In the genomic region with DNA sequence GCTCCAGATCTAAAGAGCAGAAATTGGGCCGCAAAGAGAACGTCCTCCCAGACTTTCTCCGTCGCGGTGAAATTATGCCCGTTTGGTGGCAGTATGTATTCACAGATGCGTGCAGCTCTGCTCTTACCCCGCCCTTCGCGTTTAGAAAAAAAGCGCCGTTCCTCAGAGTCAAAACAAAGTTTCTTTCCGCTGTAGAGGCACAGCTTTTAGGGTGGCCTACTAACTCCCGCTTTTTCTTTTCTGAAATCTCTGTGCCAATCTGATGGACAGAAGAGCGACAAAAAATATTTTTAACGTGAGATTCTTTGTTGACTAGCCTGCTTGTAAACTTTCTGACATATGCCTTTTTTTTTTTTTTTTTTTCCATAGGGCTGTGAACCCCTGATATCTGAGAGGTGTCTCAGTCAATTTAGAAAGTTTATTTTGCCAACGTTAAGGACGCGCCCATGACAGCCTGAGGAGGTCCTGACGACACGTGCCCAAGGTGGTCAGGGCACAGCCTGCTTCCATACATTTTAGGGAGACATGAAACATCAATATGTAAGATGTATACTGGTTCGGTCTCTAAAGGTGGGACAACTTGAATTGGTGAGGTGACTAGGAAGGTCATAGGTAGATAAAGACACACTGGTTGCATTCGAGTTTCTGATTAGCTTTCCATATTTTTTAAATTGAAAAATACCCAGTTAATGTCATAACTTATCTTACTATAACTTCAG, we compare ENCODE assay signal across 8 cellular contexts. TPM values are rescaled to one million over a fixed set of nuclear protein-coding genes. Genes with fewer than 3 reads are reported as not detected.
DNase-seq lines count a peak whose midpoint lies in the region; ATAC-seq and TF ChIP-seq lines count a peak whose summit lies in the region.
"Not testable (repeated sequence)": the region's sequence is repeated elsewhere in the genome, so short reads cannot be mapped to it uniquely, and the experiment has no call there.

No MANE protein-coding gene starts in this region.

- peak overlapping the region; percentile 60 for H3K9ac ChIP-seq in IMR-90 (ENCODE audit: low read depth, low read length)

- peak overlapping the region; percentile 77 for H2BK120ac ChIP-seq in IMR-90 (ENCODE audit: low read depth, low read length)

- H2BK15ac ChIP-seq in IMR-90 (ENCODE audit: low read depth, low read length): not testable (repeated sequence)

- not testable (repeated sequence) for H3K9me3 Mint-ChIP-seq in natural killer cell treated with Interleukin-12 subunit alpha and Interleukin-12 subunit beta and Interleukin-15 and Interleukin-18, amount 100 ng/mL, for 72 hours

- in situ Hi-C loops in IMR-90 (cut with MboI; ENCODE audit: low sequenced_read_pairs): not testable (repeated sequence)

- H3K4me2 ChIP-seq in IMR-90 (ENCODE audit: low read depth, low read length): peak overlapping the region; percentile 100

- H3K4ac ChIP-seq in IMR-90 (ENCODE audit: low read depth, low read length): not testable (repeated sequence)

- H3K4me3 Mint-ChIP-seq in natural killer cell treated with Interleukin-12 subunit alpha and Interleukin-12 subunit beta and Interleukin-15 and Interleukin-18, amount 100 ng/mL, for 72 hours: peak overlapping the region; percentile 66

- H3K36me3 ChIP-seq in HEK293 (ENCODE audit: control insufficient read depth in 2 of 2, insufficient read depth in 1 of 2, low read length in 2 of 2); IMR-90 (ENCODE audit: control insufficient read depth, insufficient read depth, low read length); testis (ENCODE audit: low read depth, missing control alignments): not testable (repeated sequence)

- peak overlapping the region; percentile 55; the same call in 1 of the 2 replicates for H4K91ac ChIP-seq in IMR-90 (ENCODE audit: insufficient read depth, low read depth, low read length)

- H4K20me1 ChIP-seq in IMR-90 (ENCODE audit: insufficient read depth, low read length): not testable (repeated sequence)

- H3K9me3 ChIP-seq in HEK293 (ENCODE audit: control insufficient read depth, insufficient read depth, low read depth, low read length); IMR-90 (ENCODE audit: control insufficient read depth, insufficient read depth, low read length); testis: not testable (repeated sequence)

- WGBS in IMR-90 (ENCODE audit: extremely low coverage in 2 of 2, insufficient read length in 1 of 2), 2 experiments: 0% methylated on average over 3 of the region's 23 CpGs; no CpG with 5 or more reads in 1 of the 2 experiments
- WGBS in testis, 2 donors: 0 to 3% methylated on average over 1 to 7 of the region's 23 CpGs

- not testable (repeated sequence) for H3K14ac ChIP-seq in IMR-90 (replicated peaks; ENCODE audit: low read depth, low read length)

- TF ChIP-seq POLR2A in IMR-90 (IDR thresholded peaks at IDR 0.05; ENCODE audit: low read depth, low read length); testis (IDR thresholded peaks at IDR 0.05): not testable (repeated sequence)

- not testable (repeated sequence) for TF ChIP-seq CTCF in GM12864 (IDR thresholded peaks at IDR 0.05; ENCODE audit: low read depth, low read length, missing control alignments); HEK293 (tag by site-specific recombination; IDR thresholded peaks at IDR 0.05); IMR-90 (conservative IDR thresholded peaks at IDR 0.05; ENCODE audit: low read depth, low read length); testis (IDR thresholded peaks at IDR 0.05)

- H3K18ac ChIP-seq in IMR-90 (ENCODE audit: low read depth, low read length): peak overlapping the region; percentile 96

- not testable (repeated sequence) for H3K27ac ChIP-seq in HEK293 (ENCODE audit: extremely low read depth, low read depth, low read length)
- H3K27ac ChIP-seq in IMR-90 (ENCODE audit: insufficient read depth, low read length) (peak overlapping the region; percentile 88), testis (peak overlapping the region in 1 of 2 donors; percentile 39)

- H3K9me1 ChIP-seq in IMR-90 (ENCODE audit: insufficient read depth, low read length): not testable (repeated sequence)

- DNase-seq in GM12864 (ENCODE audit: low read depth); IMR-90; natural killer cell treated with Interleukin-12 subunit alpha and Interleukin-12 subunit beta and Interleukin-15 and Interleukin-18, amount 100 ng/mL, for 72 hours (ENCODE audit: low spot score): not testable (repeated sequence)
- DNase-seq in SHP77 treated with DMSO at 0.1 percent for 48 hours (lab: John Stamatoyannopoulos, UW): peak; percentile 1
- peak; percentile 39 for DNase-seq in activated gamma-delta T cell treated with Interleukin-2 at 50 U/mL for 16 hours
- DNase-seq in fibroblast of peridontal ligament (ENCODE audit: extremely low read depth): peak; percentile 9
- peak; percentile 13 for DNase-seq in testis

- 0 out of 2 replicates have a peak overlapping the region, but pooled peaks have one; percentile 31 for H3K23ac ChIP-seq in IMR-90 (ENCODE audit: low read depth, low read length)

- H3K27me3 Mint-ChIP-seq in natural killer cell treated with Interleukin-12 subunit alpha and Interleukin-12 subunit beta and Interleukin-15 and Interleukin-18, amount 100 ng/mL, for 72 hours: not testable (repeated sequence)

- peak overlapping the region; percentile 90 for H4K5ac ChIP-seq in IMR-90 (ENCODE audit: low read depth, low read length)

- H3K27me3 ChIP-seq in IMR-90 (ENCODE audit: control insufficient read depth, insufficient read depth, low read length); testis: not testable (repeated sequence)

- peak overlapping the region; percentile 70 to 85 for H3K27ac Mint-ChIP-seq in natural killer cell treated with Interleukin-12 subunit alpha and Interleukin-12 subunit beta and Interleukin-15 and Interleukin-18, amount 100 ng/mL, for 72 hours

- H4K8ac ChIP-seq in IMR-90 (ENCODE audit: low read depth in 2 of 2, low read length in 2 of 2): 0 out of 4 replicates have a peak overlapping the region, but pooled peaks of 1 of the 2 experiments have one; percentile 63

- H3K79me1 ChIP-seq in IMR-90 (ENCODE audit: low read depth in 1 of 2, low read length in 2 of 2): not testable (repeated sequence)

- CTCF ChIA-PET in HEK293 (lab: Yijun Ruan, JAX); IMR-90 (lab: Yijun Ruan, JAX): not testable (repeated sequence)

- not testable (repeated sequence) for H2BK20ac ChIP-seq in IMR-90 (ENCODE audit: low read depth, low read length)

- peak overlapping the region; percentile 33; the same call in 1 of the 2 replicates for H3K4me3 ChIP-seq in GM12864 (ENCODE audit: low read depth, low read length)
- H3K4me3 ChIP-seq in HEK293 (ENCODE audit: low read depth, low read length); testis: not testable (repeated sequence)
- H3K4me3 ChIP-seq in IMR-90 (ENCODE audit: insufficient read depth, low read depth, low read length): peak overlapping the region; percentile 44; the same call in 1 of the 2 replicates

- not testable (repeated sequence) for H3K56ac ChIP-seq in IMR-90 (ENCODE audit: extremely low read depth, insufficient read depth, low read length)

- H3K4me1 ChIP-seq in HEK293 (ENCODE audit: control insufficient read depth, insufficient read depth, low read length); IMR-90 (ENCODE audit: control insufficient read depth, insufficient read depth, low read length); testis: not testable (repeated sequence)

- dilution Hi-C loops in IMR-90 (cut with HindIII; ENCODE audit: low sequenced_read_pairs, unreplicated experiment): not testable (repeated sequence)

- H2AK9ac ChIP-seq in IMR-90 (replicated peaks; ENCODE audit: low read depth, low read length, poor library complexity): not testable (repeated sequence)

- H3K36me3 Mint-ChIP-seq in natural killer cell treated with Interleukin-12 subunit alpha and Interleukin-12 subunit beta and Interleukin-15 and Interleukin-18, amount 100 ng/mL, for 72 hours: not testable (repeated sequence)

- POLR2A ChIA-PET in HEK293 (lab: Yijun Ruan, JAX); IMR-90 (lab: Charles Lee; ENCODE audit: unreplicated experiment): not testable (repeated sequence)

- peak overlapping the region; percentile 85 for H2AFZ ChIP-seq in IMR-90 (replicated peaks; ENCODE audit: low read length, poor library complexity)

- peak; percentile 38 for ATAC-seq in IMR-90 (ENCODE audit: low read depth)
- peak; percentile 76 to 79 for ATAC-seq in natural killer cell treated with Interleukin-12 subunit alpha and Interleukin-12 subunit beta and Interleukin-15 and Interleukin-18, amount 100 ng/mL, for 72 hours

- peak overlapping the region; percentile 70 for H2BK5ac ChIP-seq in IMR-90 (ENCODE audit: low read depth, low read length, poor library complexity, severe bottlenecking)

- not testable (repeated sequence) for H2AK5ac ChIP-seq in IMR-90 (ENCODE audit: low read depth, low read length)

- not testable (repeated sequence) for BruUV-seq in IMR-90 (replicated peaks; lab: Mats Ljungman, UMichigan)

- H3K4me1 Mint-ChIP-seq in natural killer cell treated with Interleukin-12 subunit alpha and Interleukin-12 subunit beta and Interleukin-15 and Interleukin-18, amount 100 ng/mL, for 72 hours (ENCODE audit: low read depth in 2 of 2): peaks cover 14 to 15% of the 10 kb centered on the region in 2 donors

- intact Hi-C loops in IMR-90 (cut with micrococcal nuclease): loop anchor here (5.0 kb wide), 1 partner anchor 107 kb away; no protein-coding TSS in a partner anchor
- intact Hi-C loops in testis (cut with DNase I; ENCODE audit: low total_unique reads): not testable (repeated sequence)

- TF ChIP-seq RAD21 in IMR-90 (IDR thresholded peaks at IDR 0.05; ENCODE audit: low read length): not testable (repeated sequence)

TF ChIP-seq in HEK293, 187 proteins besides CTCF, POLR2A, EP300 and RAD21 (continues in another document):
- TF ChIP-seq ZNF335 (tag by site-specific recombination; conservative IDR thresholded peaks at IDR 0.05): peak; percentile 97
- TF ChIP-seq IKZF3 (tag by site-specific recombination; IDR thresholded peaks at IDR 0.05): 0 out of 2 replicates have a peak, but pooled peaks have one; percentile 8

RNA-seq across cellular contexts. Expression of a gene that starts 27.1 kb away (rescaled TPM):
- 10.2 and 11.1 TPM in 2 replicates for total RNA-seq in IMR-90 (2012; rRNA removed)
- polyA plus RNA-seq in IMR-90 (2012; rRNA removed): 22.5 and 24.0 TPM in 2 replicates
- polyA plus RNA-seq in IMR-90 (2012; cell fraction: cytosol; rRNA removed): 11.6 and 19.9 TPM in 2 replicates
- 2.6 and 8.0 TPM in 2 replicates for polyA plus RNA-seq in IMR-90 (2012; cell fraction: nucleus; rRNA removed; ENCODE audit: low replicate concordance)
- total RNA-seq in natural killer cell treated with Interleukin-12 subunit alpha and Interleukin-12 subunit beta and Interleukin-15 and Interleukin-18, amount 100 ng/mL, for 72 hours: 10 to 100 TPM; 31.0 to 39.6 TPM
- total RNA-seq in testis: 1 to 10 TPM; 6.8 to 7.4 TPM
- polyA plus RNA-seq in testis (ENCODE audit: insufficient read depth, low read depth, low replicate concordance): 10.4 TPM
